ENCODE assay signal across 7 cellular contexts in the genomic region with DNA sequence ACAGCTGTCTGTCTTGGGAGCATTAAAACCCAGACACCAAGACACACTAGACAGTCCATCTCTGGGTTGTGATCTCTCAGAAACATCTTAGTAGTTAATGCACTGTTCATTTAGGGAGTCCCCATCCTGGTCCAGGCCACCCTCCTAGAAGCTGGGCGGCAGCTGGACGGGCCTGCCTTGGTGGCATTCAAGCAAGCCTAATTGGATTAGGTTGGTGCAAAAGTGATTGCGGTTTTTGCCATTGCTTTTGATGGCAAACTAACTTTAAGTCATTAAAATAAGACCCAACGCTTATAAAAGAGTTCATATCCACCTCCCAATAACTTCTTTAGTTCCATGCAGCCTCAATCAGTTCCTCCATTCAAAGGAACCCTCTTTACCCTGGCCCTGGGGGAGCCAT.
"Had no signal": no experiment of that assay in that cellular context is flagged by ENCODE, and none has a peak within 500 bp of the region (broad histone marks: within the 10 kb centered on the region; RNA-seq: fewer than 3 reads in every experiment).

No MANE protein-coding gene starts in this region.

- H3K27ac ChIP-seq: breast epithelium, stomach, thoracic aorta had no signal

- H3K36me3 ChIP-seq: breast epithelium, stomach, thoracic aorta had no signal

- H3K27me3 ChIP-seq: breast epithelium, stomach had no signal

- DNase-seq: activated CD4-positive, alpha-beta T cell treated with anti-CD3 and anti-CD28 coated beads, Interleukin-2, amount 50 U/mL, for 1 hour; activated naive CD4-positive, alpha-beta T cell treated with anti-CD3 and anti-CD28 coated beads, Interleukin-2, amount 50 U/mL, for 16 hours; activated T-cell treated with anti-CD3 and anti-CD28 coated beads for 4 hours; stimulated activated CD4-positive, alpha-beta T cell treated with anti-CD3 and anti-CD28 coated beads, Interleukin-4, amount 100 ng/mL, for 4 hours; stomach had no signal

- H3K9me3 ChIP-seq: breast epithelium, stomach, thoracic aorta had no signal
